Comparison of ENCODE assay signal across 18 cellular contexts in genomic region chr7:43618073-43618472, GRCh38. TPM values are rescaled to one million over a fixed set of nuclear protein-coding genes. Genes with fewer than 3 reads are reported as not detected.
DNase-seq lines count a peak whose midpoint lies in the region; ATAC-seq and TF ChIP-seq lines count a peak whose summit lies in the region.
"Had no signal": no experiment of that assay in that cellular context is flagged by ENCODE, and none has a peak within 500 bp of the region (broad histone marks: within the 10 kb centered on the region; RNA-seq: fewer than 3 reads in every experiment).

No MANE protein-coding gene starts in this region.

- H3K27me3 ChIP-seq in SK-N-SH (ENCODE audit: insufficient read depth) = no peaks in the 10 kb centered on the region
- H3K27me3 ChIP-seq in aorta (ENCODE audit: control insufficient read depth in 1 of 2, insufficient read depth in 2 of 2, low read length in 1 of 2) = no peaks in the 10 kb centered on the region
- no peaks in the 10 kb centered on the region for H3K27me3 ChIP-seq in MG63

- no peak for TF ChIP-seq RAD21 in SK-N-SH (IDR thresholded peaks at IDR 0.05; ENCODE audit: low read length)

- CTCF ChIA-PET in SK-N-SH (lab: Yijun Ruan, JAX) = interaction anchor here (1.2 to 4.0 kb wide), 2 partner anchors 36 to 103 kb away, joined by 4 to 20 read pairs; partner anchors contain the start of gene STK17A

- peaks cover 100% of the 10 kb centered on the region for H3K79me2 ChIP-seq in SK-N-SH (ENCODE audit: insufficient read depth)

- WGBS in SK-N-SH (ENCODE audit: low lambda C conversion rate) = 87% methylated on average over 4 of the region's 4 CpGs
- WGBS in aorta, 2 donors = 12 to 13% methylated on average over 4 of the region's 4 CpGs

- POLR2A ChIA-PET in SK-N-SH (lab: Yijun Ruan, JAX) = no interaction called here

- DNase-seq in SK-N-SH (no peak), NCI-H82 (lab: John Stamatoyannopoulos, UW) (peak; percentile 22), left kidney (ENCODE audit: low read depth, low spot score) (peak; percentile 71), aorta (no peak), MG63 (no peak)
- no peak for DNase-seq in activated CD8-positive, alpha-beta memory T cell treated with anti-CD3 and anti-CD28 coated beads, Interleukin-2, amount 50 U/mL, for 4 hours
- DNase-seq: 8988T, COR-L47, DMS153, MV-4-11, NCI-H1436, NCI-H2029 treated with DMSO at 0.1 percent for 48 hours, NCI-H524 treated with DMSO at 0.1 percent for 48 hours, PC-9 had no signal

- H3K4me1 ChIP-seq in SK-N-SH (ENCODE audit: control insufficient read depth in 1 of 2, insufficient read depth in 2 of 2, low read depth in 1 of 2, low read length in 1 of 2) (peaks cover 0 to 40% of the 10 kb centered on the region in 2 experiments; a peak in 3 of 4 replicates), aorta (ENCODE audit: control insufficient read depth in 1 of 2, insufficient read depth in 2 of 2, low read length in 2 of 2) (peaks cover 9 to 12% of the 10 kb centered on the region in 2 donors)

- H2AFZ ChIP-seq in SK-N-SH (ENCODE audit: low read depth) = no peak overlapping the region
- H2AFZ ChIP-seq: PC-9 had no signal

- ATAC-seq in SK-N-SH treated with all-trans-retinoic acid at 6 μM for 48 hours = peak; percentile 2; the same call in 2 of the 3 replicates
- peak; percentile 19 for ATAC-seq in aorta (ENCODE audit: low FRiP score)
- no peak for ATAC-seq in GM18909 (IDR thresholded peaks at IDR 0.05; ENCODE audit: poor library complexity, unreplicated experiment)
- ATAC-seq: HCT116 had no signal

- peaks cover 43% of the 10 kb centered on the region for H3F3A ChIP-seq in SK-N-SH (replicated peaks; ENCODE audit: insufficient read depth)

- H3K9me3 ChIP-seq in SK-N-SH (no peaks in the 10 kb centered on the region), aorta (ENCODE audit: control insufficient read depth, low read length) (no peaks in the 10 kb centered on the region), MG63 (no peaks in the 10 kb centered on the region)

- H3K4me2 ChIP-seq in SK-N-SH = no peak overlapping the region
- H3K4me2 ChIP-seq: PC-9 had no signal

- H3K4me3 ChIP-seq in SK-N-SH (ENCODE audit: low read depth in 2 of 2, low read length in 1 of 2) (no peak overlapping the region), aorta (ENCODE audit: low read length in 2 of 2) (no peak overlapping the region), MG63 (no peak overlapping the region)
- H3K4me3 ChIP-seq: PC-9 had no signal

- H3K9me2 ChIP-seq in SK-N-SH = no peaks in the 10 kb centered on the region

- no peak for TF ChIP-seq CTCF in SK-N-SH (IDR thresholded peaks at IDR 0.05)

- H3K27ac ChIP-seq in SK-N-SH (ENCODE audit: low read depth in 2 of 2, low read length in 1 of 2) (peak overlapping the region in 1 of 2 experiments; percentile 23; a peak in 1 of 4 replicates), aorta (ENCODE audit: low read depth in 1 of 2, low read length in 2 of 2) (peak overlapping the region; percentile 53 to 70)
- H3K27ac ChIP-seq: C4-2B, PC-9 had no signal

- no peak overlapping the region for H3K9ac ChIP-seq in SK-N-SH

- TF ChIP-seq EP300 in SK-N-SH (IDR thresholded peaks at IDR 0.05; ENCODE audit: borderline replicate concordance in 1 of 2, low read depth in 1 of 2, low read length in 1 of 2) = no peak

- intact Hi-C loops in aorta (cut with DNase I) = no loop called here

- peaks cover 69 to 93% of the 10 kb centered on the region in 2 experiments for H3K36me3 ChIP-seq in SK-N-SH (replicated peaks in 1 of 2; ENCODE audit: control insufficient read depth in 1 of 2, insufficient read depth in 2 of 2, low read length in 1 of 2)
- peaks cover 0 to 5% of the 10 kb centered on the region in 2 donors for H3K36me3 ChIP-seq in aorta (ENCODE audit: control insufficient read depth in 1 of 2, insufficient read depth in 2 of 2, low read length in 1 of 2)
- peaks cover 86% of the 10 kb centered on the region for H3K36me3 ChIP-seq in MG63

- peaks cover 75% of the 10 kb centered on the region for H4K20me1 ChIP-seq in SK-N-SH (ENCODE audit: insufficient read depth)

TF ChIP-seq in SK-N-SH treated with all-trans-retinoic acid at 6 μM for 48 hours, 23 proteins besides CTCF, POLR2A, EP300 and RAD21:
- TF ChIP-seq PPARA (CRISPR knock-in tag; IDR thresholded peaks at IDR 0.05; ENCODE audit: borderline replicate concordance) (no peak), ISL1 (CRISPR knock-in tag; IDR thresholded peaks at IDR 0.05) (no peak), ZC3H10 (CRISPR knock-in tag; IDR thresholded peaks at IDR 0.05) (no peak), ARNTL (CRISPR knock-in tag; IDR thresholded peaks at IDR 0.05; ENCODE audit: borderline replicate concordance, low read depth) (no peak), TOX (CRISPR knock-in tag; IDR thresholded peaks at IDR 0.05; ENCODE audit: borderline replicate concordance) (no peak), ZNF565 (CRISPR knock-in tag; conservative IDR thresholded peaks at IDR 0.05; ENCODE audit: low read depth) (no peak), TCF4 (CRISPR knock-in tag; IDR thresholded peaks at IDR 0.05; ENCODE audit: borderline replicate concordance) (no peak), CSRNP3 (CRISPR knock-in tag; IDR thresholded peaks at IDR 0.05) (no peak), ZNF8 (CRISPR knock-in tag; IDR thresholded peaks at IDR 0.05) (no peak), ESRRG (CRISPR knock-in tag; IDR thresholded peaks at IDR 0.05) (no peak), CSDC2 (CRISPR knock-in tag; IDR thresholded peaks at IDR 0.05) (no peak)

TF ChIP-seq in SK-N-SH, 30 proteins besides CTCF, POLR2A, EP300 and RAD21:
- no peak for TF ChIP-seq YY1 (IDR thresholded peaks at IDR 0.05; ENCODE audit: low read depth)
- TF ChIP-seq CHD2 (IDR thresholded peaks at IDR 0.05; ENCODE audit: low read length, partially characterized antibody) = no peak
- TF ChIP-seq RXRA (IDR thresholded peaks at IDR 0.05; ENCODE audit: borderline replicate concordance, low read depth) = no peak
- TF ChIP-seq FOXJ3 (CRISPR knock-in tag; IDR thresholded peaks at IDR 0.05) = no peak
- TF ChIP-seq REST (IDR thresholded peaks at IDR 0.05; ENCODE audit: low read depth, low read length) = no peak
- TF ChIP-seq TCF12 (IDR thresholded peaks at IDR 0.05) = no peak
- no peak for TF ChIP-seq TAF1 (IDR thresholded peaks at IDR 0.05; ENCODE audit: borderline replicate concordance, low read depth, low read length)

RNA-seq across cellular contexts. Expression of gene STK17A, which starts 35.2 kb away (rescaled TPM):
- polyA plus RNA-seq in SK-N-SH (2012; rRNA removed) (47.8 and 52.0 TPM in 2 replicates), aorta (10 to 100 TPM; 15.9 to 19.3 TPM)
- 74.7 and 89.6 TPM in 2 replicates for polyA plus RNA-seq in SK-N-SH (2012; cell fraction: cytosol; rRNA removed)
- polyA plus RNA-seq in SK-N-SH (2012; cell fraction: nucleus; rRNA removed) = 34.1 and 67.1 TPM in 2 replicates
- 10 to 100 TPM; 38.8 to 40.6 TPM for total RNA-seq in aorta
- total RNA-seq in MG63 (2014; rRNA removed; shearing (Covaris generic); ENCODE audit: low replicate concordance) = 74.9 and 111 TPM in 2 replicates

Comparison
In these comparisons a context has a peak if more than half of its experiments do, and no peak if none do; other contexts are left out.
1. DNase-seq: peak in NCI-H82 (single experiment) and left kidney (single experiment); none in SK-N-SH (single experiment), aorta (0 of 2), activated CD8-positive, alpha-beta memory T cell treated with anti-CD3 and anti-CD28 coated beads, Interleukin-2, amount 50 U/mL, for 4 hours (single experiment) and MG63 (single experiment).